8 cellular contexts compared by ENCODE assay signal in genomic region chr10:132538031-132538789, GRCh38. TPM values are rescaled to one million over a fixed set of nuclear protein-coding genes. Genes with fewer than 3 reads are reported as not detected.
DNase-seq lines count a peak whose midpoint lies in the region; ATAC-seq and TF ChIP-seq lines count a peak whose summit lies in the region.

No MANE protein-coding gene starts in this region.

- H3K4me1 ChIP-seq in adrenal gland (replicated peaks in 1 of 2), result peaks cover 26 to 56% of the 10 kb centered on the region in 2 donors

- TF ChIP-seq CTCF in adrenal gland (IDR thresholded peaks at IDR 0.05), result no peak

- no peak for DNase-seq in activated naive CD4-positive, alpha-beta T cell treated with Interleukin-2 at 50 U/mL for 16 hours
- DNase-seq in adrenal gland, result peak in 6 of 7 donors; percentile 21 to 58 (median 41)
- no peak for DNase-seq in stimulated activated naive B cell treated with anti-CD40 and anti-IgM and Interleukin-4, amounts not matched to agents 10 μg/mL and 1 μg/mL and 100 μg/mL, for 72 hours
- no peak for DNase-seq in NCI-H446 treated with DMSO at 0.1 percent for 48 hours (lab: John Stamatoyannopoulos, UW)
- no peak for DNase-seq in NCI-H748 treated with DMSO at 0.1 percent for 48 hours (lab: John Stamatoyannopoulos, UW)
- no peak for DNase-seq in GM19240 (ENCODE audit: insufficient read length, low spot score)

- peaks cover 55% of the 10 kb centered on the region for H3K4me1 Mint-ChIP-seq in activated naive CD4-positive, alpha-beta T cell treated with anti-CD3 and anti-CD28 coated beads, Interleukin-2, amount 50 U/mL, for 24 hours
- H3K4me1 Mint-ChIP-seq in stimulated activated naive B cell treated with anti-CD40 and anti-IgM and Interleukin-4, amounts not matched to agents 10 μg/mL and 1 μg/mL and 100 μg/mL, for 72 hours, result peaks cover 56 to 75% of the 10 kb centered on the region in 2 donors

- peak overlapping the region; percentile 53 to 85 (median 74) for H3K27ac ChIP-seq in adrenal gland

- H3K9me3 ChIP-seq in adrenal gland (replicated peaks in 1 of 3) (no peaks in the 10 kb centered on the region), iPS-18c (ENCODE audit: control insufficient read depth, insufficient read depth, low read length) (no peaks in the 10 kb centered on the region)

- H3K36me3 Mint-ChIP-seq in activated naive CD4-positive, alpha-beta T cell treated with anti-CD3 and anti-CD28 coated beads, Interleukin-2, amount 50 U/mL, for 24 hours, result peaks cover 2% of the 10 kb centered on the region
- H3K36me3 Mint-ChIP-seq in stimulated activated naive B cell treated with anti-CD40 and anti-IgM and Interleukin-4, amounts not matched to agents 10 μg/mL and 1 μg/mL and 100 μg/mL, for 72 hours, result peaks cover 14 to 26% of the 10 kb centered on the region in 2 donors

- intact Hi-C loops in adrenal gland (cut with DNase I), result loop anchor here in 1 of 2 donors (5.0 kb wide), 1 partner anchor 81 kb away; no protein-coding TSS in a partner anchor

- peak overlapping the region in 3 of 4 donors; percentile 28 to 82 (median 57) for H3K4me3 ChIP-seq in adrenal gland
- peak overlapping the region; percentile 71 for H3K4me3 ChIP-seq in iPS-18c (ENCODE audit: insufficient read depth, low read depth, low read length)

- no peaks in the 10 kb centered on the region for H3K9me3 Mint-ChIP-seq in activated naive CD4-positive, alpha-beta T cell treated with anti-CD3 and anti-CD28 coated beads, Interleukin-2, amount 50 U/mL, for 24 hours
- no peaks in the 10 kb centered on the region for H3K9me3 Mint-ChIP-seq in stimulated activated naive B cell treated with anti-CD40 and anti-IgM and Interleukin-4, amounts not matched to agents 10 μg/mL and 1 μg/mL and 100 μg/mL, for 72 hours

- no peak for TF ChIP-seq POLR2A in adrenal gland (IDR thresholded peaks at IDR 0.05)

- no peaks in the 10 kb centered on the region for H3K27me3 ChIP-seq in adrenal gland

- peak overlapping the region; percentile 79 for H3K27ac Mint-ChIP-seq in activated naive CD4-positive, alpha-beta T cell treated with anti-CD3 and anti-CD28 coated beads, Interleukin-2, amount 50 U/mL, for 24 hours
- H3K27ac Mint-ChIP-seq in stimulated activated naive B cell treated with anti-CD40 and anti-IgM and Interleukin-4, amounts not matched to agents 10 μg/mL and 1 μg/mL and 100 μg/mL, for 72 hours, result peak overlapping the region; percentile 97

- ATAC-seq in stimulated activated naive B cell treated with anti-CD40 and anti-IgM and Interleukin-4, amounts not matched to agents 10 μg/mL and 1 μg/mL and 100 μg/mL, for 72 hours (replicated peaks), result peak in 1 of 2 donors; percentile 0

- H3K27me3 Mint-ChIP-seq in activated naive CD4-positive, alpha-beta T cell treated with anti-CD3 and anti-CD28 coated beads, Interleukin-2, amount 50 U/mL, for 24 hours, result no peaks in the 10 kb centered on the region
- no peaks in the 10 kb centered on the region for H3K27me3 Mint-ChIP-seq in stimulated activated naive B cell treated with anti-CD40 and anti-IgM and Interleukin-4, amounts not matched to agents 10 μg/mL and 1 μg/mL and 100 μg/mL, for 72 hours

- WGBS in adrenal gland, 4 donors, result 4 to 17% (median 9%) methylated on average over 9 to 42 of the region's 42 CpGs

- no peaks in the 10 kb centered on the region for H3K36me3 ChIP-seq in adrenal gland (replicated peaks in 1 of 2)

- peak overlapping the region; percentile 83 for H3K4me3 Mint-ChIP-seq in activated naive CD4-positive, alpha-beta T cell treated with anti-CD3 and anti-CD28 coated beads, Interleukin-2, amount 50 U/mL, for 24 hours
- H3K4me3 Mint-ChIP-seq in stimulated activated naive B cell treated with anti-CD40 and anti-IgM and Interleukin-4, amounts not matched to agents 10 μg/mL and 1 μg/mL and 100 μg/mL, for 72 hours, result peak overlapping the region; percentile 94 to 98

RNA-seq across cellular contexts. Expression of gene INPP5A, which starts 0.6 kb away (rescaled TPM):
- 10 to 100 TPM; 25.9 to 62.9 (median 42.6) TPM for total RNA-seq in adrenal gland
- polyA plus RNA-seq in adrenal gland, result 10 to 100 TPM; 13.5 to 15.3 (median 14.1) TPM

Comparison
In these comparisons a context has a peak if more than half of its experiments do, and no peak if none do; other contexts are left out.
1. DNase-seq: peak in adrenal gland (6 of 7); none in activated naive CD4-positive, alpha-beta T cell treated with Interleukin-2 at 50 U/mL for 16 hours (single experiment), stimulated activated naive B cell treated with anti-CD40 and anti-IgM and Interleukin-4, amounts not matched to agents 10 μg/mL and 1 μg/mL and 100 μg/mL, for 72 hours (single experiment), NCI-H446 treated with DMSO at 0.1 percent for 48 hours (single experiment), NCI-H748 treated with DMSO at 0.1 percent for 48 hours (single experiment) and GM19240 (single experiment).